22 cellular contexts compared by ENCODE assay signal in genomic region chr7:15947749-15948148, GRCh38.
DNase-seq lines count a peak whose midpoint lies in the region; ATAC-seq and TF ChIP-seq lines count a peak whose summit lies in the region.
"Had no signal": no experiment of that assay in that cellular context is flagged by ENCODE, and none has a peak within 500 bp of the region (broad histone marks: within the 10 kb centered on the region; RNA-seq: fewer than 3 reads in every experiment).

No MANE protein-coding gene starts in this region.

- TF ChIP-seq POLR2A in body of pancreas (IDR thresholded peaks at IDR 0.05) = no peak

- no peaks in the 10 kb centered on the region for H3K27me3 ChIP-seq in body of pancreas
- H3K27me3 ChIP-seq: BLaER1 treated with 17β-estradiol and CSF1 and Interleukin-3, amounts not matched to agents 10 nM and 100 nM had no signal

- H3K27ac ChIP-seq in body of pancreas = no peak overlapping the region
- H3K27ac ChIP-seq: BLaER1 treated with 17β-estradiol and CSF1 and Interleukin-3, amounts not matched to agents 10 nM and 100 nM had no signal

- TF ChIP-seq CTCF in body of pancreas (IDR thresholded peaks at IDR 0.05) = no peak

- H3K9me3 ChIP-seq in body of pancreas = no peaks in the 10 kb centered on the region
- H3K9me3 ChIP-seq: BLaER1 treated with 17β-estradiol and CSF1 and Interleukin-3, amounts not matched to agents 10 nM and 100 nM had no signal

- H3K4me1 ChIP-seq in body of pancreas = no peaks in the 10 kb centered on the region
- H3K4me1 ChIP-seq: BLaER1 treated with 17β-estradiol and CSF1 and Interleukin-3, amounts not matched to agents 10 nM and 100 nM had no signal

- intact Hi-C loops in sciatic nerve (cut with DNase I) (no loop called here), body of pancreas (cut with DNase I) (no loop called here)

- H3K36me3 ChIP-seq in body of pancreas (replicated peaks in 1 of 2; ENCODE audit: insufficient read depth in 1 of 2, low read depth in 2 of 2) = no peaks in the 10 kb centered on the region
- H3K36me3 ChIP-seq: BLaER1 treated with 17β-estradiol and CSF1 and Interleukin-3, amounts not matched to agents 10 nM and 100 nM had no signal

- ATAC-seq in sciatic nerve (no peak), HG03469 (IDR thresholded peaks at IDR 0.05; ENCODE audit: unreplicated experiment) (no peak), GM21360 (IDR thresholded peaks at IDR 0.05; ENCODE audit: unreplicated experiment) (no peak), body of pancreas (no peak)
- ATAC-seq: CD8-positive, alpha-beta T cell; HCT116; K562; PC-3; SK-N-SH treated with all-trans-retinoic acid at 6 μM for 48 hours; T-cell had no signal

- H3K4me3 ChIP-seq in body of pancreas = no peak overlapping the region
- H3K4me3 ChIP-seq: BLaER1 treated with 17β-estradiol and CSF1 and Interleukin-3, amounts not matched to agents 10 nM and 100 nM; K562 had no signal

- 51 to 65% methylated on average over 2 of the region's 2 CpGs for WGBS in body of pancreas, 2 donors

- peak; percentile 64 for DNase-seq in GM03348 (ENCODE audit: low spot score)
- peak; percentile 25 for DNase-seq in LHCN-M2 (ENCODE audit: low read depth)
- peak; percentile 41 for DNase-seq in fibroblast of gingiva (ENCODE audit: low read depth)
- no peak for DNase-seq in sciatic nerve (ENCODE audit: low spot score)
- no peak for DNase-seq in body of pancreas
- DNase-seq: CD8-positive, alpha-beta T cell; DMS53; NCI-H1105 treated with DMSO at 0.1 percent for 48 hours; NCI-H1694; NCI-H2081 treated with DMSO at 0.1 percent for 48 hours; NCI-H510A treated with DMSO at 0.1 percent for 48 hours; NCI-H82; PC-3; RPMI8226; SIG-M5; T-cell had no signal

Comparison
In these comparisons a context has a peak if more than half of its experiments do, and no peak if none do; other contexts are left out.
1. DNase-seq: peak in GM03348 (single experiment), LHCN-M2 (single experiment) and fibroblast of gingiva (single experiment); none in sciatic nerve (single experiment) and body of pancreas (0 of 4).